12 cellular contexts compared by ENCODE assay signal in the genomic region with DNA sequence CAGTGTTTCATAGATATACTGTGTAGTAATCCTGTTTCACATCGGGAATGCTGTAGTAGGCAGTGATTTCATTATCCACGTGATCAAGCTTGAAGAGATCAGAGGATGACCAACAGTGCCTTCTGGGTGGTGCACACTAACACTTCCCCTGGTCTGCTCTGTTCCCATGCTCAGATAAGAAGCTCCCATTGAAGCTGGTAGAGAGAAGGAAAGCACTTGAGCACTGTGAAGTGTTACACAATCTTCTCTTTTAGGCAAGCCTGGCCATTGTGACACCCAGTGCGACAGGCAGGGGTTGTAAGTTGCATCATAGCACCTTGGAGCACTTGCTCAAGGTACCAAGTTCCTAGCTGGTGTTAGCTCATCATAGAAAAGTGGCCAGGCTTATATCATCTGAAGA. TPM values are rescaled to one million over a fixed set of nuclear protein-coding genes. Genes with fewer than 3 reads are reported as not detected.
DNase-seq lines count a peak whose midpoint lies in the region; ATAC-seq and TF ChIP-seq lines count a peak whose summit lies in the region.
"Had no signal": no experiment of that assay in that cellular context is flagged by ENCODE, and none has a peak within 500 bp of the region (broad histone marks: within the 10 kb centered on the region; RNA-seq: fewer than 3 reads in every experiment).

No MANE protein-coding gene starts in this region.

- DNase-seq in Ammon's horn (ENCODE audit: low spot score), result peak; percentile 20
- peak; percentile 95 for DNase-seq in MV-4-11 (lab: John Stamatoyannopoulos, UW)
- DNase-seq in choroid plexus epithelial cell (ENCODE audit: low read depth), result peak; percentile 36
- peak; percentile 49 to 75 (median 70) for DNase-seq in right lobe of liver
- DNase-seq in GM13976 (ENCODE audit: low spot score), result no peak
- no peak for DNase-seq in putamen (ENCODE audit: low spot score)
- DNase-seq in NCI-H2171 (lab: John Stamatoyannopoulos, UW), result no peak
- DNase-seq: activated CD4-positive, alpha-beta T cell treated with anti-CD3 and anti-CD28 coated beads, Interleukin-2, amount 50 U/mL, for 4 hours; NCI-H187 treated with DMSO at 0.1 percent for 48 hours; SHP77 had no signal

- H3K9me3 ChIP-seq in right lobe of liver, result no peaks in the 10 kb centered on the region

- no peaks in the 10 kb centered on the region for H3K36me3 ChIP-seq in right lobe of liver

- H3K4me1 ChIP-seq in right lobe of liver, result peaks cover 0 to 20% (median 2%) of the 10 kb centered on the region in 4 donors

- WGBS in right lobe of liver (ENCODE audit: insufficient coverage, low coverage, low lambda C conversion rate, missing lambda C conversion rate), result 10% methylated on average over 2 of the region's 3 CpGs

- peak overlapping the region in 1 of 3 donors; percentile 21 for H3K27ac ChIP-seq in right lobe of liver
- H3K27ac ChIP-seq: C4-2B had no signal

- intact Hi-C loops in right lobe of liver (cut with DNase I), result no loop called here

- ATAC-seq in right lobe of liver (peak; percentile 78 to 86 (median 82)), HG02885 (IDR thresholded peaks at IDR 0.05; ENCODE audit: poor library complexity, unreplicated experiment) (no peak)

- in situ Hi-C loops in GM13976 (cut with MboI; ENCODE audit: low sequenced_read_pairs, unreplicated experiment), result no loop called here

- H3K27me3 ChIP-seq in right lobe of liver, result no peaks in the 10 kb centered on the region

- no peak for TF ChIP-seq POLR2A in right lobe of liver (IDR thresholded peaks at IDR 0.05)

- H3K4me3 ChIP-seq in choroid plexus epithelial cell (ENCODE audit: low read depth, low read length) (no peak overlapping the region), right lobe of liver (no peak overlapping the region)

- TF ChIP-seq CTCF in choroid plexus epithelial cell (conservative IDR thresholded peaks at IDR 0.05; ENCODE audit: low read depth, low read length) (no peak), right lobe of liver (IDR thresholded peaks at IDR 0.05) (no peak), GM13976 (IDR thresholded peaks at IDR 0.05; ENCODE audit: borderline replicate concordance, control extremely low read depth, extremely low read depth, insufficient read depth, missing control alignments) (no peak)

RNA-seq across cellular contexts. Expression of gene GPD2, which starts 30.6 kb away (rescaled TPM):
- total RNA-seq in right lobe of liver, result 1 to 10 TPM; 3.2 to 8.8 (median 4.8) TPM

Comparison
In these comparisons a context has a peak if more than half of its experiments do, and no peak if none do; other contexts are left out.
1. DNase-seq: peak in Ammon's horn (single experiment), MV-4-11 (single experiment), choroid plexus epithelial cell (single experiment) and right lobe of liver (3 of 3); none in GM13976 (single experiment), putamen (single experiment) and NCI-H2171 (single experiment).